ENCODE assay signal across 20 cellular contexts in the genomic region with DNA sequence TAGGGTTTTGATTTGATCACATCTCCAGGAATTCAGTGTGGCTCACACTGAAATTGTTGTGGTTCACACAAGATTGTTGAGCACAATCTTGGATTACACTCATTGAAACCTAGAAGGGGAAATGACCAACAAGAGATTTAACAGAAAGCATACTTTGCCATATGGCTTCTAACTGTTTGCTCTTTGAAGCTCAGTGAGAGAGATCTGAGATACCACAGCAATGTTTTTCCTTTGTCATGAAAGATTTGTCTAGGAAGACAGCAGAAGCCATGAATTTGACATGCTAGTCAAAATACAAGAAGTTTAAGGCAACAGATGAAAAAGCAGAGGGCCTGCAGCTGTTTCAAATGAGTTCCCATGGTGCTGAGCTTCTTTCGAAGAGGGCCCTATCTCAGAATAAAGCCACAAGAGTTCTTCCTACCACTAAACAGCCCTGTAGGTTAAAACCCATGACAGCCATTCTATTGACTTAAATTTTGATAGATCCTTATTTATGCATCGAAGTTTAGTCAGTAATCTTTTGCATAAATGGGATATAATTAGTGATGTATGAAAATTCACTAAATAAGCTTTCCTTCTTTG.
DNase-seq lines count a peak whose midpoint lies in the region; ATAC-seq and TF ChIP-seq lines count a peak whose summit lies in the region.
"Had no signal": no experiment of that assay in that cellular context is flagged by ENCODE, and none has a peak within 500 bp of the region (broad histone marks: within the 10 kb centered on the region; RNA-seq: fewer than 3 reads in every experiment).

No MANE protein-coding gene starts in this region.

- no peak overlapping the region for H3K27ac ChIP-seq in osteoblast (ENCODE audit: low read depth, low read length)
- H3K27ac ChIP-seq: A549, GM23248 had no signal

- H3K27me3 ChIP-seq in adipocyte (replicated peaks; ENCODE audit: control insufficient read depth, insufficient read depth, low read length) = no peaks in the 10 kb centered on the region
- H3K27me3 ChIP-seq in osteoblast (ENCODE audit: insufficient read depth, low read length) = no peaks in the 10 kb centered on the region
- H3K27me3 ChIP-seq: MG63 had no signal

- H3K36me3 ChIP-seq in adipocyte (ENCODE audit: control insufficient read depth, insufficient read depth, low read length, severe bottlenecking) = no peaks in the 10 kb centered on the region
- no peaks in the 10 kb centered on the region for H3K36me3 ChIP-seq in osteoblast (ENCODE audit: insufficient read depth, low read length)
- H3K36me3 ChIP-seq: MG63 had no signal

- no peak for TF ChIP-seq CTCF in fibroblast of the aortic adventitia (IDR thresholded peaks at IDR 0.05; ENCODE audit: insufficient read depth, low read length)
- TF ChIP-seq CTCF in osteoblast (IDR thresholded peaks at IDR 0.05; ENCODE audit: extremely low read depth, low read depth, low read length) = no peak

- H3K9ac ChIP-seq in adipocyte (ENCODE audit: low read length) = no peak overlapping the region
- H3K9ac ChIP-seq: GM23248 had no signal

- no peaks in the 10 kb centered on the region for H3K9me3 ChIP-seq in adipocyte (ENCODE audit: control insufficient read depth, low read length)
- H3K9me3 ChIP-seq in osteoblast (ENCODE audit: low read depth, low read length) = no peaks in the 10 kb centered on the region
- H3K9me3 ChIP-seq: A549, Caco-2, MG63 had no signal

- DNase-seq in EH (ENCODE audit: low read depth) (peak; percentile 23), adipocyte (ENCODE audit: low read depth) (peak; percentile 11), fibroblast of the aortic adventitia (ENCODE audit: low read depth) (peak; percentile 54), osteoblast (ENCODE audit: insufficient read length, low spot score, missing footprints) (no peak), medulla oblongata (ENCODE audit: extremely low spot score) (no peak), pons (ENCODE audit: low spot score) (no peak)
- DNase-seq: AML-193, Caco-2, DMS53, GM23248, KBM-7, MG63, NCI-H1105 treated with DMSO at 0.1 percent for 48 hours, NCI-H187, NCI-H446 had no signal

- no peaks in the 10 kb centered on the region for H4K20me1 ChIP-seq in osteoblast (ENCODE audit: insufficient read depth, low read length)

- no peaks in the 10 kb centered on the region for H3K79me2 ChIP-seq in osteoblast (ENCODE audit: insufficient read depth, low read length)

- H3K4me3 ChIP-seq in adipocyte (ENCODE audit: low read length) (no peak overlapping the region), fibroblast of the aortic adventitia (ENCODE audit: low read depth, low read length) (no peak overlapping the region), osteoblast (ENCODE audit: insufficient read depth, low read length) (no peak overlapping the region)
- H3K4me3 ChIP-seq: A549, GM23248, MG63 had no signal

- H2AFZ ChIP-seq in osteoblast (ENCODE audit: low read length) = peak overlapping the region; percentile 67
- H2AFZ ChIP-seq: GM23248 had no signal

- no peak overlapping the region for H3K4me2 ChIP-seq in osteoblast (ENCODE audit: insufficient read depth, low read length)
- H3K4me2 ChIP-seq: A549 had no signal

- ATAC-seq in HG03097 (IDR thresholded peaks at IDR 0.05; ENCODE audit: low FRiP score, unreplicated experiment) (no peak), HG03025 (IDR thresholded peaks at IDR 0.05; ENCODE audit: low FRiP score, unreplicated experiment) (no peak)
- ATAC-seq: A549, HCT116, Right ventricle myocardium inferior had no signal

- H3K4me1 ChIP-seq in adipocyte (ENCODE audit: control insufficient read depth, insufficient read depth, low read length) = peaks cover 26% of the 10 kb centered on the region
- H3K4me1 ChIP-seq in osteoblast (ENCODE audit: insufficient read depth, low read length) = peaks cover 20% of the 10 kb centered on the region
- H3K4me1 ChIP-seq: A549 had no signal

Comparison
In these comparisons a context has a peak if more than half of its experiments do, and no peak if none do; other contexts are left out.
1. DNase-seq: peak in EH (single experiment), adipocyte (single experiment) and fibroblast of the aortic adventitia (single experiment); none in osteoblast (single experiment), medulla oblongata (single experiment) and pons (single experiment).